In the genomic region with DNA sequence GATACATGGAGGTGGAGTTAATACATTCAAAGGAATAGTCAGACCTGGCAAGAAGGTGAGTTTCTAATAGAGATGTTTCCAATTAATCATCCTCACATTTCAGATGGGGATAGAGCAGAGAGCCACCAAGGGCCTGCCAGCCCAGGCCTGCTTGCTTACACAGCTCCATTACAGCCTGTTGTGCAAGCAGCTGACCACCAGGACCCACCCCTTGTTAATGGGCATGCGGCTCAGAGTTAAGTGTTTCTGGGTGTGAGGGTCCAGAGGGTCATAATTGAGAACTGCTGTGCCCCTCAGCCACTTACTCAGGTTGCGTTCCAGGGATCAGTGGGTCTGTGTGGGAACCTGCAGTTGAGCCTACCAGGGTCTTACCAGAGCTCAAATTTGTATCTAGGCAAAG, we compare ENCODE assay signal across 25 cellular contexts.
DNase-seq lines count a peak whose midpoint lies in the region; ATAC-seq, FAIRE-seq and TF ChIP-seq lines count a peak whose summit lies in the region.
"Had no signal": no experiment of that assay in that cellular context is flagged by ENCODE, and none has a peak within 500 bp of the region (broad histone marks: within the 10 kb centered on the region; RNA-seq: fewer than 3 reads in every experiment).

No MANE protein-coding gene starts in this region.

- no peaks in the 10 kb centered on the region for H3K36me3 Mint-ChIP-seq in nephron (ENCODE audit: low read depth)
- H3K36me3 Mint-ChIP-seq: CD8-positive, alpha-beta T cell had no signal

- WGBS in HepG2 (ENCODE audit: low lambda C conversion rate) = 20% methylated on average over 2 of the region's 2 CpGs
- WGBS in right lobe of liver (ENCODE audit: insufficient coverage, low coverage, low lambda C conversion rate, missing lambda C conversion rate) = no CpG with 5 or more reads among the region's 2 CpGs
- 46% methylated on average over 2 of the region's 2 CpGs for WGBS in K562 (ENCODE audit: insufficient coverage, low coverage, missing lambda C conversion rate)

- H3K9me3 ChIP-seq in HepG2 (ENCODE audit: low read length) (no peaks in the 10 kb centered on the region), right lobe of liver (no peaks in the 10 kb centered on the region), K562 (replicated peaks; ENCODE audit: control insufficient read depth, insufficient read depth, low read depth, low read length) (no peaks in the 10 kb centered on the region), OCI-LY7 (ENCODE audit: low read length) (no peaks in the 10 kb centered on the region)
- H3K9me3 ChIP-seq: BLaER1 treated with 17β-estradiol and CSF1 and Interleukin-3, amounts not matched to agents 10 nM and 100 nM; Caco-2 had no signal

- H3K4me3 Mint-ChIP-seq in nephron = no peak overlapping the region
- H3K4me3 Mint-ChIP-seq: B cell; CD4-positive, alpha-beta T cell; CD8-positive, alpha-beta T cell had no signal

- no TSS peak for BruUV-seq in HepG2 (replicated peaks; lab: Mats Ljungman, UMichigan)
- no TSS peak for BruUV-seq in K562 (replicated peaks; lab: Mats Ljungman, UMichigan)
- BruUV-seq in OCI-LY7 (replicated peaks; lab: Mats Ljungman, UMichigan) = no TSS peak

- no peaks in the 10 kb centered on the region for H3K79me2 ChIP-seq in HepG2 (ENCODE audit: insufficient read depth, low read length)
- no peaks in the 10 kb centered on the region for H3K79me2 ChIP-seq in K562 (ENCODE audit: control insufficient read depth, insufficient read depth, low read length)
- no peaks in the 10 kb centered on the region for H3K79me2 ChIP-seq in OCI-LY7 (ENCODE audit: insufficient read depth, low read depth, low read length)

- H3K27me3 ChIP-seq in HepG2 (ENCODE audit: control insufficient read depth in 1 of 2, insufficient read depth in 2 of 2, low read length in 2 of 2) (no peaks in the 10 kb centered on the region), right lobe of liver (no peaks in the 10 kb centered on the region), K562 (ENCODE audit: control insufficient read depth in 2 of 2, insufficient read depth in 2 of 2, low read length in 2 of 2) (peaks cover 0 to 4% of the 10 kb centered on the region in 2 experiments; a peak in 1 of 5 replicates)
- H3K27me3 ChIP-seq: BLaER1 treated with 17β-estradiol and CSF1 and Interleukin-3, amounts not matched to agents 10 nM and 100 nM had no signal

- FAIRE-seq in HepG2 (lab: Jason Lieb, UNC) = no peak
- FAIRE-seq in K562 (lab: Jason Lieb, UNC) = no peak
- FAIRE-seq: A204.1, D721Med, G401.6, GM12891, GM19239 had no signal

- H3K9me1 ChIP-seq in K562 (ENCODE audit: control insufficient read depth, insufficient read depth, low read length) = no peaks in the 10 kb centered on the region

- CTCF ChIA-PET in HepG2 (lab: Yijun Ruan, JAX; ENCODE audit: low intra/inter-chr PET ratio, low total read pairs) (no interaction called here), K562 (lab: Yijun Ruan, JAX; ENCODE audit: low intra/inter-chr PET ratio) (no interaction called here), OCI-LY7 (lab: Charles Lee; ENCODE audit: unreplicated experiment) (no interaction called here)

- H4K20me1 ChIP-seq in HepG2 (ENCODE audit: insufficient read depth, low read length) = no peaks in the 10 kb centered on the region
- no peaks in the 10 kb centered on the region for H4K20me1 ChIP-seq in K562 (replicated peaks; ENCODE audit: control insufficient read depth, insufficient read depth, low read length)
- H4K20me1 ChIP-seq in OCI-LY7 (ENCODE audit: insufficient read depth, low read length) = no peaks in the 10 kb centered on the region
- H4K20me1 ChIP-seq: BLaER1 treated with 17β-estradiol and CSF1 and Interleukin-3, amounts not matched to agents 10 nM and 100 nM had no signal

- TF ChIP-seq EP300 in HepG2 (IDR thresholded peaks at IDR 0.05; ENCODE audit: low read depth in 2 of 2, low read length in 2 of 2) = no peak
- TF ChIP-seq EP300 in HepG2 (CRISPR knock-in tag; IDR thresholded peaks at IDR 0.05; ENCODE audit: borderline replicate concordance) = no peak
- TF ChIP-seq EP300 in K562 (IDR thresholded peaks at IDR 0.05; ENCODE audit: low read length) = no peak

- DNase-seq in HepG2 (ENCODE audit: low spot score) (no peak), right lobe of liver (no peak), K562 (ENCODE audit: extremely low read depth in 1 of 4, low spot score in 3 of 4) (no peak), sciatic nerve (ENCODE audit: low spot score) (no peak), SKM-1 treated with dmso at 0.1 percent for 144 hours (lab: John Stamatoyannopoulos, UW; ENCODE audit: unreplicated experiment) (no peak), OCI-LY7 (ENCODE audit: low spot score) (no peak)
- DNase-seq in stimulated activated CD4-positive, alpha-beta T cell treated with anti-CD3 and anti-CD28 coated beads, Interleukin-1b, Interleukin-23, amount 100 ng/mL, for 48 hours = no peak
- DNase-seq: 8988T; ACHN; AML-193; Caco-2; Calu3; CD4-positive, alpha-beta T cell; CD8-positive, alpha-beta T cell; DMS79 treated with DMSO at 0.1 percent for 48 hours; GF-D8 had no signal

- intact Hi-C loops in HepG2 (cut with micrococcal nuclease; ENCODE audit: unreplicated experiment) (no loop called here), right lobe of liver (cut with DNase I) (no loop called here), K562 (cut with micrococcal nuclease) (no loop called here), sciatic nerve (cut with DNase I) (no loop called here), OCI-LY7 (cut with micrococcal nuclease; ENCODE audit: unreplicated experiment) (no loop called here)

- peak overlapping the region; percentile 39 to 77 (median 67) for H3K27ac Mint-ChIP-seq in nephron
- H3K27ac Mint-ChIP-seq: B cell; CD4-positive, alpha-beta T cell; CD8-positive, alpha-beta T cell had no signal

- peaks cover 5% of the 10 kb centered on the region for H3K27me3 Mint-ChIP-seq in nephron (ENCODE audit: low read depth)

- H3K4me3 ChIP-seq in HepG2 (replicated peaks in 1 of 3; ENCODE audit: insufficient read depth in 1 of 3, low read depth in 2 of 3, low read length in 3 of 3) (peak overlapping the region in 1 of 3 experiments; percentile 14; a peak in 1 of 6 replicates), right lobe of liver (no peak overlapping the region), K562 (no peak overlapping the region), OCI-LY7 (ENCODE audit: low read depth, low read length, poor library complexity, severe bottlenecking) (no peak overlapping the region)
- H3K4me3 ChIP-seq: BLaER1 treated with 17β-estradiol and CSF1 and Interleukin-3, amounts not matched to agents 10 nM and 100 nM had no signal

- no peak for TF ChIP-seq RAD21 in HepG2 (CRISPR knock-in tag; IDR thresholded peaks at IDR 0.05)
- no peak for TF ChIP-seq RAD21 in K562 (CRISPR knock-in tag; conservative IDR thresholded peaks at IDR 0.05 in 1 of 2, IDR thresholded peaks at IDR 0.05 in 1 of 2)

- H3K4me2 ChIP-seq in HepG2 (ENCODE audit: low read depth, low read length) (peak overlapping the region; percentile 73), K562 (ENCODE audit: insufficient read depth, low read length) (no peak overlapping the region), OCI-LY7 (ENCODE audit: low read length) (no peak overlapping the region)
- H3K4me2 ChIP-seq: BLaER1 treated with 17β-estradiol and CSF1 and Interleukin-3, amounts not matched to agents 10 nM and 100 nM had no signal

- POLR2A ChIA-PET in HepG2 (lab: Yijun Ruan, JAX) = interaction anchor here (0.5 to 2.8 kb wide), 4 partner anchors 8 to 51 kb away, joined by 3 to 12 read pairs (median 4); no protein-coding TSS in a partner anchor
- POLR2A ChIA-PET in K562 (lab: Yijun Ruan, JAX) = interaction anchor here (0.9 to 1.5 kb wide), 3 partner anchors 10 to 34 kb away, joined by 3 to 6 read pairs (median 4); no protein-coding TSS in a partner anchor
- POLR2A ChIA-PET in OCI-LY7 (lab: Charles Lee) = interaction anchor here (1.0 kb wide), 1 partner anchor 10 kb away, joined by 6 read pairs; no protein-coding TSS in a partner anchor

- no peak for TF ChIP-seq POLR2A in HepG2 (IDR thresholded peaks at IDR 0.05; ENCODE audit: insufficient read depth in 1 of 2, low read depth in 2 of 2, low read length in 2 of 2)
- TF ChIP-seq POLR2A in right lobe of liver (IDR thresholded peaks at IDR 0.05) = no peak
- no peak for TF ChIP-seq POLR2A in K562 (conservative IDR thresholded peaks at IDR 0.05)

- no peaks in the 10 kb centered on the region for H3K36me3 ChIP-seq in HepG2 (replicated peaks in 1 of 2; ENCODE audit: control insufficient read depth in 1 of 2, insufficient read depth in 2 of 2, low read length in 2 of 2)
- H3K36me3 ChIP-seq in right lobe of liver = no peaks in the 10 kb centered on the region
- no peaks in the 10 kb centered on the region for H3K36me3 ChIP-seq in K562 (ENCODE audit: control insufficient read depth, insufficient read depth, low read length)
- no peaks in the 10 kb centered on the region for H3K36me3 ChIP-seq in OCI-LY7 (ENCODE audit: insufficient read depth, low read length)
- H3K36me3 ChIP-seq: BLaER1 treated with 17β-estradiol and CSF1 and Interleukin-3, amounts not matched to agents 10 nM and 100 nM had no signal

- no peak overlapping the region for H3K9ac ChIP-seq in HepG2 (ENCODE audit: insufficient read depth, low read depth, low read length)
- no peak overlapping the region for H3K9ac ChIP-seq in K562 (ENCODE audit: insufficient read depth in 1 of 2, low read depth in 2 of 2, low read length in 2 of 2)
- H3K9ac ChIP-seq: BLaER1 treated with 17β-estradiol and CSF1 and Interleukin-3, amounts not matched to agents 10 nM and 100 nM had no signal

- peaks cover 43% of the 10 kb centered on the region for H3K4me1 ChIP-seq in HepG2 (ENCODE audit: insufficient read depth, low read length)
- no peaks in the 10 kb centered on the region for H3K4me1 ChIP-seq in right lobe of liver
- H3K4me1 ChIP-seq in K562 (replicated peaks in 1 of 2; ENCODE audit: control insufficient read depth in 2 of 2, insufficient read depth in 2 of 2, low read length in 2 of 2) = peaks cover 6 to 8% of the 10 kb centered on the region in 2 experiments; a peak in 2 of 5 replicates
- no peaks in the 10 kb centered on the region for H3K4me1 ChIP-seq in OCI-LY7 (ENCODE audit: insufficient read depth, low read length, poor library complexity, severe bottlenecking)

- H3K27ac ChIP-seq in HepG2 (ENCODE audit: extremely low read length, insufficient read depth, low read length) (no peak overlapping the region), right lobe of liver (no peak overlapping the region), K562 (ENCODE audit: extremely low read depth, low read depth, low read length) (no peak overlapping the region), OCI-LY7 (ENCODE audit: low read depth, low read length, poor library complexity, severe bottlenecking) (no peak overlapping the region)
- H3K27ac ChIP-seq: BLaER1 treated with 17β-estradiol and CSF1 and Interleukin-3, amounts not matched to agents 10 nM and 100 nM; C4-2B had no signal

- peaks cover 39% of the 10 kb centered on the region for H3K4me1 Mint-ChIP-seq in nephron
- H3K4me1 Mint-ChIP-seq: B cell had no signal

- ATAC-seq in HepG2 (peak; percentile 78), right lobe of liver (no peak), K562 (0 out of 3 replicates have a peak, but pooled peaks have one; percentile 17), sciatic nerve (peak; percentile 9)
- ATAC-seq: CD8-positive, alpha-beta T cell had no signal

- H3K9me2 ChIP-seq in OCI-LY7 (ENCODE audit: insufficient read depth, low read length) = no peaks in the 10 kb centered on the region

- H3K9me3 Mint-ChIP-seq in nephron = no peaks in the 10 kb centered on the region
- H3K9me3 Mint-ChIP-seq: CD4-positive, alpha-beta T cell; CD8-positive, alpha-beta T cell had no signal

- H2AFZ ChIP-seq in HepG2 (ENCODE audit: low read length) (no peak overlapping the region), K562 (ENCODE audit: low read depth, low read length) (no peak overlapping the region), OCI-LY7 (ENCODE audit: low read length) (no peak overlapping the region)

- in situ Hi-C loops in HepG2 (cut with HindIII; ENCODE audit: extremely low pct_ligation_motif_present, low pct_unique_long_range_greater_than_20kb) = no loop called here
- in situ Hi-C loops in K562 (cut with MboI) = loop anchor here (10.0 kb wide), 1 partner anchor 428 kb away; no protein-coding TSS in a partner anchor

- TF ChIP-seq CTCF in HepG2 (CRISPR knock-in tag; IDR thresholded peaks at IDR 0.05) = no peak
- no peak for TF ChIP-seq CTCF in right lobe of liver (IDR thresholded peaks at IDR 0.05)
- no peak for TF ChIP-seq CTCF in K562 (IDR thresholded peaks at IDR 0.05 in 2 of 3, conservative IDR thresholded peaks at IDR 0.05 in 1 of 3; ENCODE audit: insufficient read depth in 2 of 3, low read depth in 1 of 3, low read length in 3 of 3)
- no peak for TF ChIP-seq CTCF in nephron (IDR thresholded peaks at IDR 0.05; ENCODE audit: unreplicated experiment in 3 of 3)
- no peak for TF ChIP-seq CTCF in OCI-LY7 (conservative IDR thresholded peaks at IDR 0.05; ENCODE audit: low read length)

Comparison
In these comparisons a context has a peak if more than half of its experiments do, and no peak if none do; other contexts are left out.
1. ATAC-seq: peak in HepG2 (single experiment), K562 (single experiment) and sciatic nerve (single experiment); none in right lobe of liver (0 of 4).
2. Of the 241 proteins assayed by ChIP-seq in both HepG2 and K562: peak only in HepG2: CEBPB, CEBPG, ZBTB7A and ZFX; only in K562: none; in both: none; in neither: 237.